ENCODE assay signal across 8 cellular contexts in the genomic region with DNA sequence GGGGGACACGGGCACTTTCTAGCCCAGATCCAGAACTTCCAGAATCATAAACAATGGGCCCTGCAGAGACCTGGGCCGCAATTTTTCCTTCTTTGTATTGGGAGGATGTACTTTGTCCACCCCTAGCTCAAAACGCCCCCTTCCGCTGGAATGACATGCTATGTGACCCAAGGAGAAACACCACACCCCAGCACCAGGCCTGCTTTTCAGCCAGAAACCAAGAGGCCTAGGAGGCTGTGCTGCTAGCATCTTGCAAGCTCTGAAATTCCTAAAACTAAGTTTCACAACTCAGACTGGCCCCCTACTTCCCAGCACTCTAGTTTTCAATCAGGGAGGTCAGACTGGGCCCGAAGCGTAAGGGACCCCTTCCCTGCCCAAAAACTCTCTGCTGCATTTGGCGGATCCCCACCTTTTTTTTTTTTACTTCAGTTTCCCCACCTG. TPM values are rescaled to one million over a fixed set of nuclear protein-coding genes. Genes with fewer than 3 reads are reported as not detected.
DNase-seq lines count a peak whose midpoint lies in the region; ATAC-seq and TF ChIP-seq lines count a peak whose summit lies in the region.

No MANE protein-coding gene starts in this region.

- H3K9me3 ChIP-seq in BLaER1 (no peaks in the 10 kb centered on the region), iPS-18a (ENCODE audit: control insufficient read depth, low read depth, low read length) (no peaks in the 10 kb centered on the region), spleen (no peaks in the 10 kb centered on the region)

- H3K4me2 ChIP-seq in BLaER1, result peak overlapping the region; percentile 93

- no peak for TF ChIP-seq POLR2A in spleen (IDR thresholded peaks at IDR 0.05)

- H3K27ac ChIP-seq in BLaER1, result peak overlapping the region; percentile 92
- H3K27ac ChIP-seq in angular gyrus (ENCODE audit: low read depth, low read length), result peak overlapping the region; percentile 79
- peak overlapping the region; percentile 95 for H3K27ac ChIP-seq in iPS-18a (ENCODE audit: low read length)
- H3K27ac ChIP-seq in spleen, result peak overlapping the region; percentile 87 to 96 (median 94)

- peak; percentile 34 for ATAC-seq in GM18511 (IDR thresholded peaks at IDR 0.05; ENCODE audit: unreplicated experiment)
- ATAC-seq in GM21390 (IDR thresholded peaks at IDR 0.05; ENCODE audit: unreplicated experiment), result no peak
- ATAC-seq in HG02759 (IDR thresholded peaks at IDR 0.05; ENCODE audit: unreplicated experiment), result no peak

- DNase-seq in NCI-H82 (lab: John Stamatoyannopoulos, UW), result peak; percentile 72
- DNase-seq in spleen, result no peak

- H3K9ac ChIP-seq in BLaER1 (peak overlapping the region; percentile 85), iPS-18a (ENCODE audit: low read length) (peak overlapping the region; percentile 97)

- H3K27me3 ChIP-seq in BLaER1, result no peaks in the 10 kb centered on the region
- no peaks in the 10 kb centered on the region for H3K27me3 ChIP-seq in iPS-18a (ENCODE audit: control insufficient read depth, insufficient read depth, low read length)
- H3K27me3 ChIP-seq in spleen (replicated peaks in 1 of 7), result no peaks in the 10 kb centered on the region

- WGBS in spleen, 5 donors, result 1 to 3% (median 2%) methylated on average over 7 of the region's 7 CpGs

- H3K4me3 ChIP-seq in BLaER1, result peak overlapping the region; percentile 94
- H3K4me3 ChIP-seq in iPS-18a (ENCODE audit: low read length), result peak overlapping the region; percentile 97
- H3K4me3 ChIP-seq in spleen, result peak overlapping the region; percentile 67 to 90 (median 74)

- intact Hi-C loops in spleen (cut with DNase I; ENCODE audit: low total_unique reads), result no loop called here

- H3K4me1 ChIP-seq in BLaER1 (peaks cover 63% of the 10 kb centered on the region), iPS-18a (ENCODE audit: control insufficient read depth, low read depth, low read length) (peaks cover 16% of the 10 kb centered on the region), spleen (peaks cover 59 to 70% (median 67%) of the 10 kb centered on the region in 6 donors)

- H3K36me3 ChIP-seq in BLaER1 (peaks cover 15% of the 10 kb centered on the region; the same call in 1 of the 2 replicates), iPS-18a (ENCODE audit: control insufficient read depth, low read depth, low read length) (peaks cover 3% of the 10 kb centered on the region), spleen (peaks cover 0 to 5% (median 0%) of the 10 kb centered on the region in 6 donors)

- TF ChIP-seq CTCF in spleen (IDR thresholded peaks at IDR 0.05 in 8 of 11, conservative IDR thresholded peaks at IDR 0.05 in 3 of 11), result peak in 1 of 11 experiments; percentile 17

- no peaks in the 10 kb centered on the region for H4K20me1 ChIP-seq in BLaER1

RNA-seq across cellular contexts. Expression of a gene that starts 0.5 kb away (rescaled TPM):
- total RNA-seq in spleen, result 10 to 100 TPM; 55.8 to 86.5 (median 65.1) TPM
- polyA plus RNA-seq in spleen, result 100 to 1,000 TPM in 2 of 3 donors, 10 to 100 TPM in 1; 91.6 to 192 (median 151) TPM

RNA-seq across cellular contexts. Expression of a gene that starts 18.1 kb away (rescaled TPM):
- total RNA-seq in spleen, result 10 to 100 TPM; 20.2 to 65.6 (median 45.1) TPM
- polyA plus RNA-seq in spleen, result 10 to 100 TPM in 1 of 3 donors, 1 to 10 TPM in 2; 9.3 to 17.3 (median 9.6) TPM

RNA-seq across cellular contexts. Expression of a gene that starts 40.9 kb away (rescaled TPM):
- total RNA-seq in spleen, result 100 to 1,000 TPM; 119 to 232 (median 159) TPM
- 10 to 100 TPM; 47.5 to 86.5 (median 75.6) TPM for polyA plus RNA-seq in spleen

RNA-seq across cellular contexts. Expression of a gene that starts 48.1 kb away (rescaled TPM):
- 10 to 100 TPM in 3 of 7 donors, 1 to 10 TPM in 4; 4.7 to 17.1 (median 8.6) TPM for total RNA-seq in spleen
- polyA plus RNA-seq in spleen, result 10 to 100 TPM in 1 of 3 donors, 1 to 10 TPM in 2; 1.4 to 15.6 (median 7.8) TPM
